15 cellular contexts compared by ENCODE assay signal in the genomic region with DNA sequence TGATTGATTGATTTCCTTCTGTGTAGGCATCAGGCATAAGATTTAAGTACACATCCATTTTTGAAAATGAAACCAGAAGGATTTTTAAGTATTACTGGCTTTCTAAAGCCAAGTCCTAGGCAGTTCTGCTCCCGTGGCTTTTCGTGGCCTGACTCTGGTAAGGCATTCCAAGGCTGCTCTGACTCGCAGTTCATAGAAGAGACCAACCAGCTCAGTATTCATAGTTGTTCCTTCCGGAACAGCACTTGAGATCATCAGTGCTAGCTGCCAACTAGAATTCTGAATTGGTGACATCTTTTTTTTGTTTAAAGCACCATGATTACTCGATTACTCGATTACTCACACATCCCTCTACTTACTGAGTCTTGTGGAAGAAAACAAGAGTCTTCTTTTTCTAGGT. TPM values are rescaled to one million over a fixed set of nuclear protein-coding genes. Genes with fewer than 3 reads are reported as not detected.
DNase-seq lines count a peak whose midpoint lies in the region; TF ChIP-seq lines count a peak whose summit lies in the region.
"Had no signal": no experiment of that assay in that cellular context is flagged by ENCODE, and none has a peak within 500 bp of the region (broad histone marks: within the 10 kb centered on the region; RNA-seq: fewer than 3 reads in every experiment).

No MANE protein-coding gene starts in this region.

- DNase-seq in GM04503 (ENCODE audit: low read depth) (peak; percentile 85), amniotic epithelial cell (ENCODE audit: low read depth) (peak; percentile 61), fibroblast of villous mesenchyme (ENCODE audit: low read depth) (peak; percentile 41), NCI-H1105 (lab: John Stamatoyannopoulos, UW) (no peak), NCI-H1436 (lab: John Stamatoyannopoulos, UW) (no peak), SIG-M5 (lab: John Stamatoyannopoulos, UW) (no peak), cerebellum (ENCODE audit: low spot score) (no peak)
- DNase-seq: activated T-cell treated with anti-CD3 and anti-CD28 coated beads for 4 hours; BE2C; mucosa of descending colon; retina; SJCRH30; stimulated activated CD4-positive, alpha-beta T cell treated with anti-CD3 and anti-CD28 coated beads, Interleukin-4, amount 100 ng/mL, for 1 hour; stimulated activated naive B cell treated with anti-CD40 and anti-IgM and Interleukin-4, amounts not matched to agents 10 μg/mL and 1 μg/mL and 100 μg/mL, for 72 hours had no signal

- no peak overlapping the region for H3K4me3 ChIP-seq in fibroblast of villous mesenchyme (ENCODE audit: low read depth, low read length)
- H3K4me3 ChIP-seq: mucosa of descending colon, SJCRH30 had no signal

- no peak for TF ChIP-seq CTCF in 22Rv1 (IDR thresholded peaks at IDR 0.05)
- no peak for TF ChIP-seq CTCF in fibroblast of villous mesenchyme (IDR thresholded peaks at IDR 0.05; ENCODE audit: insufficient read depth, low read depth, low read length)

- H3K27ac ChIP-seq in 22Rv1, result peak overlapping the region; percentile 63
- H3K27ac ChIP-seq: SJCRH30 had no signal

RNA-seq across cellular contexts. Expression of a gene that starts 25.9 kb away (rescaled TPM):
- total RNA-seq in fibroblast of villous mesenchyme (34.1 and 53.5 TPM in 2 replicates), cerebellum (51.9 TPM)

RNA-seq across cellular contexts. Expression of a gene that starts 29.5 kb away (rescaled TPM):
- 31.2 and 34.5 TPM in 2 replicates for total RNA-seq in fibroblast of villous mesenchyme
- 46.2 TPM for total RNA-seq in cerebellum

Comparison
In these comparisons a context has a peak if more than half of its experiments do, and no peak if none do; other contexts are left out.
1. DNase-seq: peak in GM04503 (single experiment), amniotic epithelial cell (single experiment) and fibroblast of villous mesenchyme (single experiment); none in NCI-H1105 (single experiment), NCI-H1436 (single experiment), SIG-M5 (single experiment) and cerebellum (single experiment).